9 cellular contexts compared by ENCODE assay signal in the genomic region with DNA sequence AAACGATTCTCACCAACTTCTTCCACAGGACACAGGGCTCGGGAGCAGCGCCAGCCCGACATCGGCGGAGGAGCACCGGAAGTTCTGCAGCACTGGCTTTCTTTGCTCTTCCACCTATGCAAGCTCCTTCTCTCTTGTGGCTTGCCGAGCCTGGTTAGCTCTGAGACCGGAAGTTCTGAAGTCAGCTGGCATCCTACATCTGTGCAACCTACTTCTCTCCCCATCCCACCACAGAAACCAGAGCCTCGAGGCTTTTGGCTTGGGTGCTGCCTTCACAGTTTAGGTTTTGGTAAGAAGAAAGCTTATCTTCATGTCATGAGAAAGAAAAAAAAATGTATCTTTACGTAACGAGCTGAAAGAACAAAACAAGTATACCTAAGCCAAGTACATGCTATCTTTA.
A peak's percentile ranks its signal among the peaks of the same experiment; 100 is the strongest.
DNase-seq lines count a peak whose midpoint lies in the region; ATAC-seq and FAIRE-seq lines count a peak whose summit lies in the region.
"Had no signal": no experiment of that assay in that cellular context is flagged by ENCODE, and none has a peak within 500 bp of the region (broad histone marks: within the 10 kb centered on the region; RNA-seq: fewer than 3 reads in every experiment).

No MANE protein-coding gene starts in this region.

- no peak overlapping the region for H3K27ac ChIP-seq in neuronal stem cell (replicated peaks; ENCODE audit: low read length)

- no peak overlapping the region for H3K9ac ChIP-seq in neuronal stem cell (ENCODE audit: low read depth, low read length, poor library complexity)

- no peak overlapping the region for H3K23ac ChIP-seq in neuronal stem cell (ENCODE audit: low read depth, low read length, poor library complexity)

- no peak overlapping the region for H2AK5ac ChIP-seq in neuronal stem cell (ENCODE audit: low read depth, low read length)

- H3K4me1 Mint-ChIP-seq in stimulated activated naive CD8-positive, alpha-beta T cell treated with anti-CD3 and anti-CD28 coated beads, Interleukin-15, Interleukin-2, amounts not matched to agents 100 ng/mL and 50 ng/mL, for 24 hours (ENCODE audit: low read depth): peaks cover 94% of the 10 kb centered on the region

- peak overlapping the region; percentile 88 for H3K4me3 Mint-ChIP-seq in stimulated activated naive CD8-positive, alpha-beta T cell treated with anti-CD3 and anti-CD28 coated beads, Interleukin-15, Interleukin-2, amounts not matched to agents 100 ng/mL and 50 ng/mL, for 24 hours

- no peak for FAIRE-seq in RCC 7860 (lab: Jason Lieb, UNC)

- no peak overlapping the region for H2BK12ac ChIP-seq in neuronal stem cell (ENCODE audit: low read length)

- peak; percentile 98 for DNase-seq in SIG-M5 treated with dmso at 0.1 percent for 504 hours (lab: John Stamatoyannopoulos, UW; ENCODE audit: unreplicated experiment)
- peak; percentile 87 for DNase-seq in activated naive CD4-positive, alpha-beta T cell treated with Interleukin-2 at 50 U/mL for 16 hours
- no peak for DNase-seq in RCC 7860 (ENCODE audit: low spot score)
- no peak for DNase-seq in neuronal stem cell (ENCODE audit: low spot score)
- DNase-seq: IMR-90 had no signal

- H3K27me3 Mint-ChIP-seq in stimulated activated naive CD8-positive, alpha-beta T cell treated with anti-CD3 and anti-CD28 coated beads, Interleukin-15, Interleukin-2, amounts not matched to agents 100 ng/mL and 50 ng/mL, for 24 hours: no peaks in the 10 kb centered on the region

- H3K4me3 ChIP-seq in mononuclear cell (ENCODE audit: low read length): peak overlapping the region; percentile 36
- H3K4me3 ChIP-seq in neuronal stem cell (ENCODE audit: low read length in 2 of 2): no peak overlapping the region

- no peak overlapping the region for H2BK5ac ChIP-seq in neuronal stem cell (ENCODE audit: low read length)

- no peaks in the 10 kb centered on the region for H3K79me1 ChIP-seq in neuronal stem cell (ENCODE audit: low read depth, low read length)

- no peak overlapping the region for H2BK120ac ChIP-seq in neuronal stem cell (ENCODE audit: low read depth, low read length)

- WGBS in neuronal stem cell (ENCODE audit: extremely low coverage in 2 of 2, insufficient read length in 2 of 2, insufficient replicate concordance in 1 of 2), 2 donors: no CpG with 5 or more reads among the region's 12 CpGs

- ATAC-seq in GM18520 (IDR thresholded peaks at IDR 0.05; ENCODE audit: unreplicated experiment): peak; percentile 98
- ATAC-seq in HG02970 (IDR thresholded peaks at IDR 0.05; ENCODE audit: low FRiP score, unreplicated experiment): peak; percentile 91

- H3K9me3 ChIP-seq in mononuclear cell (ENCODE audit: low read depth, low read length): no peaks in the 10 kb centered on the region
- H3K9me3 ChIP-seq in neuronal stem cell (replicated peaks in 1 of 2; ENCODE audit: control insufficient read depth in 2 of 2, insufficient read depth in 1 of 2, low read depth in 1 of 2, low read length in 2 of 2): no peaks in the 10 kb centered on the region

- no peak overlapping the region for H3K18ac ChIP-seq in neuronal stem cell (ENCODE audit: low read length)

- H4K91ac ChIP-seq in neuronal stem cell (ENCODE audit: low read depth, low read length, poor library complexity): no peak overlapping the region

- H3K4me1 ChIP-seq in mononuclear cell (ENCODE audit: insufficient read depth, low read length) (peaks cover 79% of the 10 kb centered on the region), neuronal stem cell (ENCODE audit: control insufficient read depth in 2 of 2, insufficient read depth in 1 of 2, low read depth in 1 of 2, low read length in 2 of 2) (peaks cover 0 to 2% of the 10 kb centered on the region in 2 donors)

- no peak overlapping the region for H2BK15ac ChIP-seq in neuronal stem cell (ENCODE audit: low read length)

- no peaks in the 10 kb centered on the region for H3K9me3 Mint-ChIP-seq in stimulated activated naive CD8-positive, alpha-beta T cell treated with anti-CD3 and anti-CD28 coated beads, Interleukin-15, Interleukin-2, amounts not matched to agents 100 ng/mL and 50 ng/mL, for 24 hours

- H3K36me3 ChIP-seq in neuronal stem cell (replicated peaks in 1 of 2; ENCODE audit: control insufficient read depth in 2 of 2, insufficient read depth in 2 of 2, low read length in 2 of 2): no peaks in the 10 kb centered on the region

- H3K4me2 ChIP-seq in neuronal stem cell (ENCODE audit: insufficient read depth, low read length, poor library complexity, severe bottlenecking): no peak overlapping the region

- no peak overlapping the region for H4K8ac ChIP-seq in neuronal stem cell (ENCODE audit: low read depth, low read length)

- H2AFZ ChIP-seq in neuronal stem cell (ENCODE audit: low read length): no peak overlapping the region

- H3K27ac Mint-ChIP-seq in stimulated activated naive CD8-positive, alpha-beta T cell treated with anti-CD3 and anti-CD28 coated beads, Interleukin-15, Interleukin-2, amounts not matched to agents 100 ng/mL and 50 ng/mL, for 24 hours: peak overlapping the region; percentile 91

- no peak overlapping the region for H3K14ac ChIP-seq in neuronal stem cell (ENCODE audit: low read length)

- peaks cover 37% of the 10 kb centered on the region for H3K36me3 Mint-ChIP-seq in stimulated activated naive CD8-positive, alpha-beta T cell treated with anti-CD3 and anti-CD28 coated beads, Interleukin-15, Interleukin-2, amounts not matched to agents 100 ng/mL and 50 ng/mL, for 24 hours (ENCODE audit: low read depth)

- H3K27me3 ChIP-seq in mononuclear cell (ENCODE audit: insufficient read depth, low read length) (no peaks in the 10 kb centered on the region), neuronal stem cell (ENCODE audit: control insufficient read depth in 3 of 3, insufficient read depth in 3 of 3, low read depth in 1 of 3, low read length in 3 of 3) (no peaks in the 10 kb centered on the region)

- H3K4ac ChIP-seq in neuronal stem cell (ENCODE audit: low read length): no peak overlapping the region

Comparison
In these comparisons a context has a peak if more than half of its experiments do, and no peak if none do; other contexts are left out.
1. DNase-seq: peak in SIG-M5 treated with dmso at 0.1 percent for 504 hours (single experiment) and activated naive CD4-positive, alpha-beta T cell treated with Interleukin-2 at 50 U/mL for 16 hours (single experiment); none in RCC 7860 (single experiment) and neuronal stem cell (single experiment).